Comparison of ENCODE assay signal across 12 cellular contexts in the genomic region with DNA sequence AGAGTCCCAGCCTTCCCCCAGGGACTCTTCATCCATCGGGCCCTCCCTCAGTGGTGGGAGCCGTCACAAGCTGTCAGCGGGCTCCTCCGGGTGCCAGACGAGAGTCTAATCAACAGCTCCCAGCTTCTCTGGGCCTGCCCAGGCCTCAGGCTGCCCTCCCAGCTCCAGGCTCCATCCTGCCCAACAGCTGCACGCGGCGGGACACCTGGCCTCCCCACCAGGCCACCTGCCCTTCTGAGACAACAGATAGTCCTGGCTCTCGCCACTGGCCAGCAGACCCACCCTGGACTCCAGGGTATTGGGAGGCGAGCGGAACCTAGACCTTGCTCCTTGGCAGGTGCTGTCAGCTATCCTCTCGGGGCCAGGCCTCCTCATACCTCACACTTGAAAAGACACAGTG. TPM values are rescaled to one million over a fixed set of nuclear protein-coding genes. Genes with fewer than 3 reads are reported as not detected.
"Had no signal": no experiment of that assay in that cellular context is flagged by ENCODE, and none has a peak within 500 bp of the region (broad histone marks: within the 10 kb centered on the region; RNA-seq: fewer than 3 reads in every experiment).

No MANE protein-coding gene starts in this region.

- H3K9me3 ChIP-seq: mucosa of descending colon, psoas muscle, right lobe of liver, spleen, tibial nerve had no signal

- DNase-seq: activated CD4-positive, alpha-beta T cell treated with anti-CD3 and anti-CD28 coated beads for 48 hours; activated naive CD4-positive, alpha-beta T cell treated with Interleukin-2 at 50 U/mL for 16 hours; foreskin keratinocyte; mucosa of descending colon; natural killer cell; psoas muscle; right lobe of liver; spleen; stimulated activated CD4-positive, alpha-beta T cell treated with anti-CD3 and anti-CD28 coated beads, Interleukin-1b, Interleukin-23, amount 100 ng/mL, for 48 hours; stimulated activated naive B cell treated with anti-CD40 and anti-IgM and Interleukin-4, amounts not matched to agents 10 μg/mL and 1 μg/mL and 100 μg/mL, for 72 hours had no signal

- H3K36me3 ChIP-seq: cardiac muscle cell, right lobe of liver, spleen, tibial nerve had no signal

- H3K4me3 ChIP-seq: cardiac muscle cell, mucosa of descending colon, psoas muscle, right lobe of liver, spleen, tibial nerve had no signal

- H3K27ac ChIP-seq: cardiac muscle cell, foreskin keratinocyte, psoas muscle, right lobe of liver, spleen, tibial nerve had no signal

RNA-seq across cellular contexts. Expression of a gene that starts 3.1 kb away (rescaled TPM):
- polyA plus RNA-seq: cardiac muscle cell had no signal
